In the genomic region with DNA sequence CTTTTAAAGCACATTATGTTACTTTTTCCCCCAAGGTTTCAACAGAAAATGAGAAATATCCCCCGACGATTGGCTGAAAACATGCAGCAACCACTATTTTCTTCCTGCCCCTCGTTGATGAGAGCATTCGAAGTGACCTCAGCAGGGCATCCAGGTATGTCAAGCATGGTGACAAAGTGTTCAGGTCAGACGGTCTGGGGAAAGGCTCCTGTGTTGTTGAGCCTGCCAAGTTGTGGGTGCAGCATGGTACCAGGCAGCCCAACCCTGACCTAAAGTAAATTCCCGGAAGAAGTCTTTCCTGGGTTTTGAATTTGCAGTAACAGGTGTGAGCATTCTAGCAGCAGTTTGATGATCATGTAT, we compare ENCODE assay signal across 8 cellular contexts.
DNase-seq lines count a peak whose midpoint lies in the region; ATAC-seq lines count a peak whose summit lies in the region.

No MANE protein-coding gene starts in this region.

- H3K9me3 ChIP-seq in adipocyte (ENCODE audit: control insufficient read depth, low read length) = no peaks in the 10 kb centered on the region
- no peaks in the 10 kb centered on the region for H3K9me3 ChIP-seq in subcutaneous abdominal adipose tissue (ENCODE audit: control insufficient read depth in 5 of 5, low read length in 5 of 5)

- H3K9me3 Mint-ChIP-seq in stimulated activated naive CD8-positive, alpha-beta T cell treated with anti-CD3 and anti-CD28 coated beads, Interleukin-15, Interleukin-2, amounts not matched to agents 100 ng/mL and 50 ng/mL, for 24 hours = no peaks in the 10 kb centered on the region

- H3K27me3 ChIP-seq in adipocyte (replicated peaks; ENCODE audit: control insufficient read depth, insufficient read depth, low read length) (no peaks in the 10 kb centered on the region), subcutaneous abdominal adipose tissue (ENCODE audit: control insufficient read depth in 5 of 5, insufficient read depth in 4 of 5, low read length in 5 of 5) (no peaks in the 10 kb centered on the region)

- H3K27ac ChIP-seq in subcutaneous abdominal adipose tissue (ENCODE audit: low read depth, low read length) = peak overlapping the region; percentile 89

- H3K4me1 ChIP-seq in adipocyte (ENCODE audit: control insufficient read depth, insufficient read depth, low read length) (peaks cover 15% of the 10 kb centered on the region), subcutaneous abdominal adipose tissue (ENCODE audit: control insufficient read depth in 5 of 5, insufficient read depth in 5 of 5, low read length in 5 of 5) (peaks cover 0 to 43% (median 32%) of the 10 kb centered on the region in 5 donors)

- H3K36me3 ChIP-seq in adipocyte (ENCODE audit: control insufficient read depth, insufficient read depth, low read length, severe bottlenecking) = peaks cover 33% of the 10 kb centered on the region
- H3K36me3 ChIP-seq in subcutaneous abdominal adipose tissue (ENCODE audit: control insufficient read depth in 5 of 5, insufficient read depth in 5 of 5, low read length in 5 of 5) = peaks cover 0 to 34% (median 29%) of the 10 kb centered on the region in 5 donors

- no peak for DNase-seq in stimulated activated naive CD8-positive, alpha-beta T cell treated with anti-CD3 and anti-CD28 coated beads, Interleukin-15, Interleukin-2, amounts not matched to agents 100 U/mL and 50 U/mL, for 24 hours
- DNase-seq in adipocyte (ENCODE audit: low read depth) = no peak
- peak; percentile 7 for DNase-seq in iris pigment epithelial cell (ENCODE audit: low read depth)
- DNase-seq in T-helper 9 cell = no peak
- DNase-seq in stimulated activated CD4-positive, alpha-beta T cell treated with anti-CD3 and anti-CD28 coated beads, Interleukin-4, amount 100 ng/mL, for 1 hour = no peak

- H3K4me3 ChIP-seq in adipocyte (ENCODE audit: low read length) = peak overlapping the region; percentile 95
- peak overlapping the region; percentile 69 to 94 (median 81) for H3K4me3 ChIP-seq in subcutaneous abdominal adipose tissue (ENCODE audit: low read depth in 1 of 5, low read length in 5 of 5)

- peaks cover 53% of the 10 kb centered on the region for H3K36me3 Mint-ChIP-seq in stimulated activated naive CD8-positive, alpha-beta T cell treated with anti-CD3 and anti-CD28 coated beads, Interleukin-15, Interleukin-2, amounts not matched to agents 100 ng/mL and 50 ng/mL, for 24 hours (ENCODE audit: low read depth)

- peak overlapping the region; percentile 95 for H3K27ac Mint-ChIP-seq in stimulated activated naive CD8-positive, alpha-beta T cell treated with anti-CD3 and anti-CD28 coated beads, Interleukin-15, Interleukin-2, amounts not matched to agents 100 ng/mL and 50 ng/mL, for 24 hours

- H3K27me3 Mint-ChIP-seq in stimulated activated naive CD8-positive, alpha-beta T cell treated with anti-CD3 and anti-CD28 coated beads, Interleukin-15, Interleukin-2, amounts not matched to agents 100 ng/mL and 50 ng/mL, for 24 hours = no peaks in the 10 kb centered on the region

- peaks cover 53% of the 10 kb centered on the region for H3K4me1 Mint-ChIP-seq in stimulated activated naive CD8-positive, alpha-beta T cell treated with anti-CD3 and anti-CD28 coated beads, Interleukin-15, Interleukin-2, amounts not matched to agents 100 ng/mL and 50 ng/mL, for 24 hours (ENCODE audit: low read depth)

- peak overlapping the region; percentile 91 for H3K4me3 Mint-ChIP-seq in stimulated activated naive CD8-positive, alpha-beta T cell treated with anti-CD3 and anti-CD28 coated beads, Interleukin-15, Interleukin-2, amounts not matched to agents 100 ng/mL and 50 ng/mL, for 24 hours

- H3K9ac ChIP-seq in adipocyte (ENCODE audit: low read length) (peak overlapping the region; percentile 96), subcutaneous abdominal adipose tissue (ENCODE audit: low read length in 5 of 5) (peak overlapping the region; percentile 95 to 98 (median 96))

- no peak for ATAC-seq in stimulated activated naive CD8-positive, alpha-beta T cell treated with anti-CD3 and anti-CD28 coated beads, Interleukin-15, Interleukin-2, amounts not matched to agents 100 U/mL and 50 U/mL, for 24 hours
- ATAC-seq in GM18858 (IDR thresholded peaks at IDR 0.05; ENCODE audit: unreplicated experiment) = no peak
